1 cellular context compared by ENCODE assay signal in the genomic region with DNA sequence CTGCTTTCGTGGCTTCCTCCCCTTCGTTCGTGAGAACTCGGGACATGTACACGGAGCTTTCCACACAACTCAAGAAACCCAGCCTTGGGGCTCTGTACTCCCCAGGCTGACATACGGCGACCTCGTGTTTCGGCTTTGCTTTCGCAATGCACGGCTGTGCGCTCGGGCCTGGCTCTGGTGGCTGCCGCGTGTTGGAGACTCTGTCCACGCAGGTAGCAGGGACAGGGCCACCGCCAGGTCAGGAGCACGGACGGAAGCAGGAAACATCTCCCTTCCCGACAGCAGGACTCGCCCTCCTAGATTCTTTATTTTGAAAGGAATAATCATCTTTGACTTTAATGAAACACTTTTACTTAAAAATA.
A peak's percentile ranks its signal among the peaks of the same experiment; 100 is the strongest.
TF ChIP-seq lines count a peak whose summit lies in the region.

No MANE protein-coding gene starts in this region.

TF ChIP-seq in K562, 482 proteins besides CTCF, POLR2A, EP300 and RAD21:
- TF ChIP-seq CEBPG (CRISPR knock-in tag; IDR thresholded peaks at IDR 0.05) (no peak), CEBPG (tag; conservative IDR thresholded peaks at IDR 0.05 in 1 of 2, IDR thresholded peaks at IDR 0.05 in 1 of 2) (no peak), CEBPB (tag; IDR thresholded peaks at IDR 0.05) (peak; percentile 68), ZNF23 (CRISPR knock-in tag; IDR thresholded peaks at IDR 0.05) (no peak)
